ENCODE assay signal across 1 cellular context in genomic region chr13:65154661-65155447, GRCh38.
TF ChIP-seq lines count a peak whose summit lies in the region.

No MANE protein-coding gene starts in this region.

TF ChIP-seq in GM12878, 131 proteins besides CTCF, POLR2A, EP300 and RAD21 (continued from another document):
- TF ChIP-seq RUNX3 (IDR thresholded peaks at IDR 0.05; ENCODE audit: low read length) (peak; percentile 36; the same call in 1 of the 2 replicates), NR2F1 (conservative IDR thresholded peaks at IDR 0.05) (peak; percentile 98), JUND (IDR thresholded peaks at IDR 0.05; ENCODE audit: low read depth, low read length) (no peak), IKZF2 (IDR thresholded peaks at IDR 0.05) (peak; percentile 26 to 37; a peak in 3 of 4 replicates), ZBTB40 (IDR thresholded peaks at IDR 0.05; ENCODE audit: borderline replicate concordance) (peak; percentile 92), ATF7 (IDR thresholded peaks at IDR 0.05; ENCODE audit: low read depth) (peak; percentile 80; the same call in 1 of the 2 replicates), ZNF384 (IDR thresholded peaks at IDR 0.05; ENCODE audit: borderline replicate concordance, low read depth, low read length) (peak; percentile 34; the same call in 1 of the 2 replicates), ETV6 (conservative IDR thresholded peaks at IDR 0.05 in 1 of 2, IDR thresholded peaks at IDR 0.05 in 1 of 2; ENCODE audit: borderline replicate concordance in 1 of 2, low read depth in 1 of 2) (no peak), MAX (IDR thresholded peaks at IDR 0.05; ENCODE audit: low read depth, low read length) (no peak), SUPT20H (IDR thresholded peaks at IDR 0.05; ENCODE audit: borderline replicate concordance, control insufficient read depth, low read depth, low read length) (no peak), EED (IDR thresholded peaks at IDR 0.05; ENCODE audit: low read depth) (no peak), IKZF1 (conservative IDR thresholded peaks at IDR 0.05) (peak; percentile 46; the same call in 1 of the 2 replicates), MEF2B (IDR thresholded peaks at IDR 0.05; ENCODE audit: partially characterized antibody, poor library complexity, severe bottlenecking) (peak; percentile 48)
